Comparison of ENCODE assay signal across 11 cellular contexts in the genomic region with DNA sequence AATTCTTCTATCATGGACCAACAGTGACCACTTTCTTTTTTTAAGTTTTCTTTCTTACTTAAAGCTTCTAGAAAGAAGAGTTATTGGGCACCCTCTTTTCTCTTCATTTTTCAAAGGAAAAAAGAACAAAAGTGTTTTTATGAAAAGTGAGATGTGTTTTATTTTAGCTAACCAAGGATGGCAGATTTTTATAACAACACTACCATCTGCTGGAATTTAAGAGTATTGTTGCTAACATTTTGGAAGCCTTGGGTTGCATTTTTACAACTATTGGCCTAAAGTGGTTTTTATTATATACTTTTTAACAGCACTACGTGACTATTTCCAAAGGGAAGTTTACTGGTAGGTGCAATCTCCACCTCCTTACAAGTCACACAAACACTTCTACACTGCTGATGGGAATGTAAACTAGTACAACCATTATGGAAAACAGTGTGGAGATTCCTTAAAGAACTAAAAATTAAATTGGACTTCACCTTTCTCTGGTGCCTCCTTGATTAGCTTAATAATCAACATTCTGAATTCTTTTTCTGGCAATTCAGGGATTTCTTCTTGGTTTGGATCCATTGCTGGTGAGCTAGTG.
A peak's percentile ranks its signal among the peaks of the same experiment; 100 is the strongest.
DNase-seq lines count a peak whose midpoint lies in the region; ATAC-seq, FAIRE-seq and TF ChIP-seq lines count a peak whose summit lies in the region.
"Had no signal": no experiment of that assay in that cellular context is flagged by ENCODE, and none has a peak within 500 bp of the region (broad histone marks: within the 10 kb centered on the region; RNA-seq: fewer than 3 reads in every experiment).

No MANE protein-coding gene starts in this region.

- H2AFZ ChIP-seq in MM.1S (ENCODE audit: low read length) (no peak overlapping the region), endothelial cell of umbilical vein (ENCODE audit: low read depth, low read length) (no peak overlapping the region)

- 88 to 94% methylated on average over 1 of the region's 1 CpG for whole genome bisulfite sequencing in testis, 2 donors

- TF ChIP-seq POLR2A in endothelial cell of umbilical vein (IDR thresholded peaks at IDR 0.05; ENCODE audit: low read depth, low read length) (no peak), testis (IDR thresholded peaks at IDR 0.05) (no peak)

- H3K9ac ChIP-seq in MM.1S (ENCODE audit: low read length): no peak overlapping the region
- H3K9ac ChIP-seq in endothelial cell of umbilical vein (replicated peaks; ENCODE audit: extremely low read depth, insufficient read depth, low read length): no peak overlapping the region
- H3K9ac ChIP-seq: BLaER1 had no signal

- H3K27me3 Mint-ChIP-seq in stimulated activated memory B cell treated with anti-CD40 and anti-IgM and Interleukin-4, amounts not matched to agents 10 μg/mL and 1 μg/mL and 100 μg/mL, for 72 hours: no peaks in the 10 kb centered on the region

- no peak overlapping the region for H3K4me3 Mint-ChIP-seq in stimulated activated memory B cell treated with anti-CD40 and anti-IgM and Interleukin-4, amounts not matched to agents 10 μg/mL and 1 μg/mL and 100 μg/mL, for 72 hours

- H3K9me2 ChIP-seq in MM.1S (replicated peaks; ENCODE audit: insufficient read depth, low read length): no peaks in the 10 kb centered on the region

- intact Hi-C loops in endothelial cell of umbilical vein (cut with micrococcal nuclease) (loop anchor here (5.0 kb wide), 1 partner anchor 78 kb away; no protein-coding TSS in a partner anchor), testis (cut with DNase I; ENCODE audit: low total_unique reads) (loop anchor here (5.0 kb wide), 1 partner anchor 87 kb away; no protein-coding TSS in a partner anchor)

- no peak overlapping the region for H3K4me3 ChIP-seq in MM.1S (ENCODE audit: low read length)
- H3K4me3 ChIP-seq in endothelial cell of umbilical vein (replicated peaks in 1 of 3; ENCODE audit: insufficient read depth in 1 of 3, low read depth in 1 of 3, low read length in 3 of 3): no peak overlapping the region
- no peak overlapping the region for H3K4me3 ChIP-seq in testis
- no peak overlapping the region for H3K4me3 ChIP-seq in MG63
- H3K4me3 ChIP-seq: BLaER1 had no signal

- no peaks in the 10 kb centered on the region for H3K36me3 ChIP-seq in MM.1S (replicated peaks; ENCODE audit: insufficient read depth, low read length)
- H3K36me3 ChIP-seq in endothelial cell of umbilical vein (ENCODE audit: control insufficient read depth in 2 of 2, extremely low read depth in 1 of 2, insufficient read depth in 2 of 2, low read length in 2 of 2): no peaks in the 10 kb centered on the region
- no peaks in the 10 kb centered on the region for H3K36me3 ChIP-seq in testis (ENCODE audit: low read depth, missing control alignments)
- no peaks in the 10 kb centered on the region for H3K36me3 ChIP-seq in MG63
- H3K36me3 ChIP-seq: BLaER1 had no signal

- no peak for ATAC-seq in stimulated activated memory B cell treated with anti-CD40 and anti-IgM and Interleukin-4, amounts not matched to agents 10 μg/mL and 1 μg/mL and 100 μg/mL, for 72 hours
- ATAC-seq: right cardiac atrium had no signal

- peak; percentile 21 for DNase-seq in NOMO-1 treated with DMSO at 0.1 percent for 48 hours (lab: John Stamatoyannopoulos, UW; ENCODE audit: unreplicated experiment)
- DNase-seq in NOMO-1 (lab: John Stamatoyannopoulos, UW; ENCODE audit: unreplicated experiment in 2 of 2): no peak
- peak; percentile 36 for DNase-seq in MM.1S
- no peak for DNase-seq in endothelial cell of umbilical vein (ENCODE audit: low read depth, low spot score)
- DNase-seq in testis: no peak
- no peak for DNase-seq in MG63
- DNase-seq in activated T-cell treated with anti-CD3 and anti-CD28 coated beads for 4 hours: no peak
- DNase-seq: activated CD4-positive, alpha-beta T cell treated with anti-CD3 and anti-CD28 coated beads for 1 hour; right cardiac atrium had no signal

- POLR2A ChIA-PET in endothelial cell of umbilical vein (lab: Charles Lee): no interaction called here

- H3K36me3 Mint-ChIP-seq in stimulated activated memory B cell treated with anti-CD40 and anti-IgM and Interleukin-4, amounts not matched to agents 10 μg/mL and 1 μg/mL and 100 μg/mL, for 72 hours: no peaks in the 10 kb centered on the region

- H3K27ac ChIP-seq in MM.1S (ENCODE audit: low read length): no peak overlapping the region
- no peak overlapping the region for H3K27ac ChIP-seq in endothelial cell of umbilical vein (ENCODE audit: insufficient read depth, low read depth, low read length)
- no peak overlapping the region for H3K27ac ChIP-seq in testis
- H3K27ac ChIP-seq: BLaER1 had no signal

- no peaks in the 10 kb centered on the region for H3K9me3 ChIP-seq in MM.1S (replicated peaks; ENCODE audit: insufficient read depth, low read length)
- H3K9me3 ChIP-seq in endothelial cell of umbilical vein (replicated peaks; ENCODE audit: control insufficient read depth, insufficient read depth, low read length): no peaks in the 10 kb centered on the region
- H3K9me3 ChIP-seq in testis: no peaks in the 10 kb centered on the region
- no peaks in the 10 kb centered on the region for H3K9me3 ChIP-seq in MG63
- H3K9me3 ChIP-seq: BLaER1 had no signal

- CTCF ChIA-PET in endothelial cell of umbilical vein (lab: Charles Lee): interaction anchor here (0.9 to 1.4 kb wide), 2 partner anchors 80 to 93 kb away, joined by 4 to 16 read pairs; no protein-coding TSS in a partner anchor

- H3K9me3 Mint-ChIP-seq in stimulated activated memory B cell treated with anti-CD40 and anti-IgM and Interleukin-4, amounts not matched to agents 10 μg/mL and 1 μg/mL and 100 μg/mL, for 72 hours: no peaks in the 10 kb centered on the region

- no peaks in the 10 kb centered on the region for H3K9me1 ChIP-seq in endothelial cell of umbilical vein (replicated peaks; ENCODE audit: control insufficient read depth, extremely low read depth, insufficient read depth, low read length)

- H3K4me2 ChIP-seq in MM.1S (ENCODE audit: low read depth, low read length): no peak overlapping the region
- no peak overlapping the region for H3K4me2 ChIP-seq in endothelial cell of umbilical vein (ENCODE audit: insufficient read depth, low read length)
- H3K4me2 ChIP-seq: BLaER1 had no signal

- peak; percentile 53 for TF ChIP-seq CTCF in MM.1S (IDR thresholded peaks at IDR 0.05; ENCODE audit: low read length)
- TF ChIP-seq CTCF in endothelial cell of umbilical vein (IDR thresholded peaks at IDR 0.05; ENCODE audit: extremely low read depth in 1 of 2, insufficient read depth in 1 of 2, low read depth in 1 of 2, low read length in 2 of 2): no peak
- peak in 2 of 3 experiments; percentile 25 to 39 for TF ChIP-seq CTCF in testis (IDR thresholded peaks at IDR 0.05)

- no TSS peak for BruUV-seq in endothelial cell of umbilical vein (replicated peaks; lab: Mats Ljungman, UMichigan)

- H3K27me3 ChIP-seq in MM.1S (replicated peaks; ENCODE audit: insufficient read depth, low read length) (no peaks in the 10 kb centered on the region), endothelial cell of umbilical vein (ENCODE audit: control insufficient read depth in 2 of 2, insufficient read depth in 2 of 2, low read length in 2 of 2) (no peaks in the 10 kb centered on the region), testis (no peaks in the 10 kb centered on the region), MG63 (no peaks in the 10 kb centered on the region)
- H3K27me3 ChIP-seq: BLaER1 had no signal

- no peaks in the 10 kb centered on the region for H3K4me1 Mint-ChIP-seq in stimulated activated memory B cell treated with anti-CD40 and anti-IgM and Interleukin-4, amounts not matched to agents 10 μg/mL and 1 μg/mL and 100 μg/mL, for 72 hours

- H3K79me2 ChIP-seq in MM.1S (ENCODE audit: low read length) (no peaks in the 10 kb centered on the region), endothelial cell of umbilical vein (ENCODE audit: control insufficient read depth, insufficient read depth, low read length) (no peaks in the 10 kb centered on the region)

- dilution Hi-C loops in endothelial cell of umbilical vein (cut with MboI; ENCODE audit: extremely low pct_ligation_motif_present, low sequenced_read_pairs): no loop called here

- peak; percentile 43 for FAIRE-seq in endothelial cell of umbilical vein (lab: Jason Lieb, UNC)

- H4K20me1 ChIP-seq in MM.1S (ENCODE audit: insufficient read depth, low read length) (no peaks in the 10 kb centered on the region), endothelial cell of umbilical vein (replicated peaks; ENCODE audit: control insufficient read depth, extremely low read depth, insufficient read depth, low read length) (no peaks in the 10 kb centered on the region)
- H4K20me1 ChIP-seq: BLaER1 had no signal

- no peaks in the 10 kb centered on the region for H3F3A ChIP-seq in MM.1S (ENCODE audit: insufficient read depth, low read length)

- H3K4me1 ChIP-seq in MM.1S (ENCODE audit: low read length): no peaks in the 10 kb centered on the region
- peaks cover 10% of the 10 kb centered on the region for H3K4me1 ChIP-seq in endothelial cell of umbilical vein (ENCODE audit: control insufficient read depth, extremely low read depth, insufficient read depth, low read length)
- no peaks in the 10 kb centered on the region for H3K4me1 ChIP-seq in testis
- H3K4me1 ChIP-seq: BLaER1 had no signal

- H3K27ac Mint-ChIP-seq in stimulated activated memory B cell treated with anti-CD40 and anti-IgM and Interleukin-4, amounts not matched to agents 10 μg/mL and 1 μg/mL and 100 μg/mL, for 72 hours: no peak overlapping the region

TF ChIP-seq in endothelial cell of umbilical vein, 7 proteins besides CTCF, POLR2A, EP300 and RAD21:
- no peak for TF ChIP-seq GATA2 (IDR thresholded peaks at IDR 0.05; ENCODE audit: insufficient read depth, insufficient read length, low read depth, low read length)
- TF ChIP-seq FOS (IDR thresholded peaks at IDR 0.05; ENCODE audit: borderline replicate concordance, insufficient read depth, low read length): no peak
- TF ChIP-seq, protein P1, sequence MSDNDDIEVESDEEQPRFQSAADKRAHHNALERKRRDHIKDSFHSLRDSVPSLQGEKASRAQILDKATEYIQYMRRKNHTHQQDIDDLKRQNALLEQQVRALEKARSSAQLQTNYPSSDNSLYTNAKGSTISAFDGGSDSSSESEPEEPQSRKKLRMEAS (IDR thresholded peaks at IDR 0.05; ENCODE audit: insufficient read depth, insufficient read length): no peak
- TF ChIP-seq POLR2AphosphoS5 (IDR thresholded peaks at IDR 0.05; ENCODE audit: insufficient read depth, low read depth, low read length): no peak
- no peak for TF ChIP-seq JUN (IDR thresholded peaks at IDR 0.05; ENCODE audit: borderline replicate concordance, insufficient read depth, insufficient read length, low read depth)
- no peak for TF ChIP-seq EZH2 (IDR thresholded peaks at IDR 0.05; ENCODE audit: borderline replicate concordance, low read depth, low read length, severe bottlenecking)
- TF ChIP-seq MYC (IDR thresholded peaks at IDR 0.05; ENCODE audit: low read depth, low read length): no peak

Comparison
In these comparisons a context has a peak if more than half of its experiments do, and no peak if none do; other contexts are left out.
1. DNase-seq: peak in NOMO-1 treated with DMSO at 0.1 percent for 48 hours (single experiment) and MM.1S (single experiment); none in NOMO-1 (0 of 2), endothelial cell of umbilical vein (single experiment), testis (single experiment), MG63 (single experiment) and activated T-cell treated with anti-CD3 and anti-CD28 coated beads for 4 hours (single experiment).
2. CTCF ChIP-seq: peak in MM.1S (single experiment) and testis (2 of 3); none in endothelial cell of umbilical vein (0 of 2).